Comparison of ENCODE assay signal across 30 cellular contexts in genomic region chr2:155215037-155215707, GRCh38.
DNase-seq lines count a peak whose midpoint lies in the region; ATAC-seq, FAIRE-seq and TF ChIP-seq lines count a peak whose summit lies in the region.
"Had no signal": no experiment of that assay in that cellular context is flagged by ENCODE, and none has a peak within 500 bp of the region (broad histone marks: within the 10 kb centered on the region; RNA-seq: fewer than 3 reads in every experiment).

No MANE protein-coding gene starts in this region.

- H3K4me2 ChIP-seq in H1 (ENCODE audit: insufficient read depth in 1 of 2, low read depth in 2 of 2, low read length in 2 of 2), result no peak overlapping the region

- POLR2A ChIA-PET in H1 (lab: Charles Lee; ENCODE audit: partially characterized antibody), result no interaction called here
- POLR2A ChIA-PET in RWPE1 (lab: Yijun Ruan, JAX; ENCODE audit: low non-redundant PET), result no interaction called here

- no peak for TF ChIP-seq EP300 in H1 (IDR thresholded peaks at IDR 0.05; ENCODE audit: borderline replicate concordance in 1 of 2, low read depth in 2 of 2, low read length in 2 of 2)

- H3K9ac ChIP-seq in H1 (replicated peaks in 1 of 4; ENCODE audit: extremely low read depth in 1 of 4, low read depth in 3 of 4, low read length in 3 of 4), result no peak overlapping the region
- H3K9ac ChIP-seq: GM23248 had no signal

- H3K23me2 ChIP-seq in H1 (ENCODE audit: low read depth, low read length), result no peaks in the 10 kb centered on the region

- H4K20me1 ChIP-seq in H1 (replicated peaks in 1 of 2; ENCODE audit: control insufficient read depth in 1 of 2, insufficient read depth in 2 of 2, low read length in 2 of 2), result no peaks in the 10 kb centered on the region

- no peak for TF ChIP-seq RAD21 in H1 (IDR thresholded peaks at IDR 0.05 in 1 of 2, conservative IDR thresholded peaks at IDR 0.05 in 1 of 2; ENCODE audit: low read depth in 2 of 2, low read length in 2 of 2)

- no peaks in the 10 kb centered on the region for H3K9me3 ChIP-seq in H1 (ENCODE audit: insufficient read depth in 2 of 2, low read depth in 1 of 2, low read length in 1 of 2)
- H3K9me3 ChIP-seq: BE2C, HAP-1, SJCRH30 had no signal

- no peak overlapping the region for H3K56ac ChIP-seq in H1 (replicated peaks; ENCODE audit: insufficient read length, low read depth, low read length)

- no peak overlapping the region for H2BK15ac ChIP-seq in H1 (ENCODE audit: low read length)

- H2BK120ac ChIP-seq in H1 (replicated peaks; ENCODE audit: low read depth, low read length), result no peak overlapping the region

- no peak overlapping the region for H2BK12ac ChIP-seq in H1 (ENCODE audit: low read depth, low read length)

- ATAC-seq in GM18909 (IDR thresholded peaks at IDR 0.05; ENCODE audit: poor library complexity, unreplicated experiment) (peak; percentile 58), left cardiac atrium (no peak)
- ATAC-seq: K562, Right ventricle myocardium inferior, SK-N-SH treated with all-trans-retinoic acid at 6 μM for 48 hours had no signal

- no peak overlapping the region for H2BK5ac ChIP-seq in H1 (ENCODE audit: low read depth, low read length)

- intact Hi-C loops in left cardiac atrium (cut with DNase I), result no loop called here

- H3K18ac ChIP-seq in H1 (ENCODE audit: extremely low read depth, low read length), result no peak overlapping the region

- H4K8ac ChIP-seq in H1 (ENCODE audit: extremely low read depth, insufficient read depth, low read length), result no peak overlapping the region

- no peaks in the 10 kb centered on the region for H3K79me1 ChIP-seq in H1 (ENCODE audit: low read depth, low read length)

- H4K91ac ChIP-seq in H1 (replicated peaks; ENCODE audit: insufficient read length, low read length), result no peak overlapping the region

- no peak overlapping the region for H3K14ac ChIP-seq in H1 (ENCODE audit: insufficient read length)

- no peak for TF ChIP-seq POLR2A in H1 (IDR thresholded peaks at IDR 0.05; ENCODE audit: control extremely low read depth in 1 of 2, low read depth in 2 of 2, low read length in 2 of 2)

- H3K4me1 ChIP-seq in H1 (replicated peaks in 1 of 4; ENCODE audit: control insufficient read depth in 3 of 4, insufficient read depth in 4 of 4, low read length in 3 of 4), result no peaks in the 10 kb centered on the region
- H3K4me1 ChIP-seq: BE2C, SJCRH30 had no signal

- FAIRE-seq in H1 (lab: Jason Lieb, UNC), result no peak
- FAIRE-seq: GM18507, K562 had no signal

- peak overlapping the region; percentile 65; the same call in 1 of the 2 replicates for H2AFZ ChIP-seq in H1 (ENCODE audit: low read length)
- H2AFZ ChIP-seq: GM23248 had no signal

- WGBS in H1 (ENCODE audit: extremely low coverage in 1 of 2, insufficient coverage in 1 of 2, insufficient read length in 1 of 2, insufficient replicate concordance in 2 of 2, low coverage in 1 of 2, low lambda C conversion rate in 2 of 2, missing lambda C conversion rate in 1 of 2), 2 experiments, result 92% methylated on average over 2 of the region's 2 CpGs; no CpG with 5 or more reads in 1 of the 2 experiments

- H2BK20ac ChIP-seq in H1 (ENCODE audit: low read length), result no peak overlapping the region

- CTCF ChIA-PET in H1 (lab: Charles Lee; ENCODE audit: partially characterized antibody) (interaction anchor here (0.7 kb wide), 1 partner anchor 814 kb away, joined by 3 read pairs; no protein-coding TSS in a partner anchor), RWPE1 (lab: Yijun Ruan, JAX) (no interaction called here)

- H3K27me3 ChIP-seq in H1 (replicated peaks in 1 of 4; ENCODE audit: control insufficient read depth in 3 of 4, extremely low read depth in 1 of 4, insufficient read depth in 3 of 4, low read length in 3 of 4), result peaks cover 0 to 1% (median 0%) of the 10 kb centered on the region in 4 experiments; a peak in 1 of 7 replicates
- H3K27me3 ChIP-seq: BE2C, SJCRH30 had no signal

- H2AK5ac ChIP-seq in H1 (ENCODE audit: low read depth, low read length), result no peak overlapping the region

- DNase-seq in DMS53 (lab: John Stamatoyannopoulos, UW) (peak; percentile 10), DMS53 treated with DMSO at 0.1 percent for 48 hours (lab: John Stamatoyannopoulos, UW; ENCODE audit: unreplicated experiment) (no peak), H1 (ENCODE audit: low read depth in 1 of 2, low spot score in 2 of 2) (no peak), renal cortical epithelial cell (ENCODE audit: low read depth) (peak; percentile 65), left cardiac atrium (no peak), RWPE1 (ENCODE audit: low spot score) (no peak), NCI-H2171 (lab: John Stamatoyannopoulos, UW) (no peak)
- DNase-seq: ACHN; BE2C; CD8-positive, alpha-beta memory T cell; DMS 273 treated with DMSO at 0.1 percent for 48 hours; DND-41; GM23248; HFFc6; Kasumi-1; NCI-H1092 treated with DMSO at 0.1 percent for 48 hours; NCI-H1436; NCI-H187 treated with DMSO at 0.1 percent for 48 hours; NCI-H2107; NCI-H446; NCI-H524 treated with DMSO at 0.1 percent for 48 hours; NCI-H774; SJCRH30 had no signal

- no peaks in the 10 kb centered on the region for H3K79me2 ChIP-seq in H1 (ENCODE audit: control insufficient read depth in 1 of 2, insufficient read depth in 2 of 2, low read length in 2 of 2)

- no peak overlapping the region for H4K5ac ChIP-seq in H1 (ENCODE audit: insufficient read length, low read depth, low read length)

- no peak overlapping the region for H3K4me3 ChIP-seq in H1 (ENCODE audit: extremely low read depth in 1 of 4, insufficient read depth in 2 of 4, low read depth in 3 of 4, low read length in 4 of 4)
- H3K4me3 ChIP-seq: GM23248, HAP-1, K562, SJCRH30 had no signal

- H3K4ac ChIP-seq in H1 (replicated peaks; ENCODE audit: insufficient read length, low read depth, low read length), result no peak overlapping the region

- TF ChIP-seq CTCF in H1 (IDR thresholded peaks at IDR 0.05; ENCODE audit: control extremely low read depth in 1 of 3, insufficient read depth in 1 of 3, low read depth in 1 of 3, low read length in 3 of 3), result no peak
- TF ChIP-seq CTCF in RWPE1 (conservative IDR thresholded peaks at IDR 0.05; ENCODE audit: low read depth), result no peak

- H3K27ac ChIP-seq in H1 (ENCODE audit: low read depth, low read length) (no peak overlapping the region), RWPE1 (no peak overlapping the region)
- H3K27ac ChIP-seq: 22Rv1, GM23248, SJCRH30 had no signal

- H3K36me3 ChIP-seq in H1 (ENCODE audit: control insufficient read depth in 2 of 4, insufficient read depth in 4 of 4, low read length in 3 of 4), result no peaks in the 10 kb centered on the region
- H3K36me3 ChIP-seq: BE2C, HAP-1, SJCRH30 had no signal

- H3K23ac ChIP-seq in H1 (ENCODE audit: insufficient read length), result no peak overlapping the region

TF ChIP-seq in H1, 55 proteins besides CTCF, POLR2A, EP300 and RAD21:
- TF ChIP-seq CHD1 (IDR thresholded peaks at IDR 0.05; ENCODE audit: low read depth, low read length) (no peak), TAF1 (IDR thresholded peaks at IDR 0.05; ENCODE audit: low read depth, low read length) (no peak), KDM4A (IDR thresholded peaks at IDR 0.05; ENCODE audit: low read depth, low read length, severe bottlenecking) (no peak), NRF1 (IDR thresholded peaks at IDR 0.05; ENCODE audit: low read depth, low read length) (no peak), ATF2 (IDR thresholded peaks at IDR 0.05; ENCODE audit: low read length) (no peak)
TF ChIP-seq in H1: peak in this region for 0.

Comparison
In these comparisons a context has a peak if more than half of its experiments do, and no peak if none do; other contexts are left out.
1. DNase-seq: peak in DMS53 (single experiment) and renal cortical epithelial cell (single experiment); none in DMS53 treated with DMSO at 0.1 percent for 48 hours (single experiment), H1 (0 of 2), left cardiac atrium (single experiment), RWPE1 (single experiment) and NCI-H2171 (single experiment).